1 cellular context compared by ENCODE assay signal in genomic region chr7:77778535-77778934, GRCh38.
TF ChIP-seq lines count a peak whose summit lies in the region.

No MANE protein-coding gene starts in this region.

TF ChIP-seq in H1, 55 proteins besides CTCF, POLR2A, EP300 and RAD21:
- TF ChIP-seq KDM1A (IDR thresholded peaks at IDR 0.05; ENCODE audit: borderline replicate concordance, low read length) (no peak), FOSL1 (IDR thresholded peaks at IDR 0.05; ENCODE audit: insufficient read depth, low read depth, low read length) (no peak), RNF2 (IDR thresholded peaks at IDR 0.05; ENCODE audit: borderline replicate concordance, low read depth, low read length, missing control alignments, poor library complexity, severe bottlenecking) (no peak), E2F6 (IDR thresholded peaks at IDR 0.05) (no peak)
